In the genomic region with DNA sequence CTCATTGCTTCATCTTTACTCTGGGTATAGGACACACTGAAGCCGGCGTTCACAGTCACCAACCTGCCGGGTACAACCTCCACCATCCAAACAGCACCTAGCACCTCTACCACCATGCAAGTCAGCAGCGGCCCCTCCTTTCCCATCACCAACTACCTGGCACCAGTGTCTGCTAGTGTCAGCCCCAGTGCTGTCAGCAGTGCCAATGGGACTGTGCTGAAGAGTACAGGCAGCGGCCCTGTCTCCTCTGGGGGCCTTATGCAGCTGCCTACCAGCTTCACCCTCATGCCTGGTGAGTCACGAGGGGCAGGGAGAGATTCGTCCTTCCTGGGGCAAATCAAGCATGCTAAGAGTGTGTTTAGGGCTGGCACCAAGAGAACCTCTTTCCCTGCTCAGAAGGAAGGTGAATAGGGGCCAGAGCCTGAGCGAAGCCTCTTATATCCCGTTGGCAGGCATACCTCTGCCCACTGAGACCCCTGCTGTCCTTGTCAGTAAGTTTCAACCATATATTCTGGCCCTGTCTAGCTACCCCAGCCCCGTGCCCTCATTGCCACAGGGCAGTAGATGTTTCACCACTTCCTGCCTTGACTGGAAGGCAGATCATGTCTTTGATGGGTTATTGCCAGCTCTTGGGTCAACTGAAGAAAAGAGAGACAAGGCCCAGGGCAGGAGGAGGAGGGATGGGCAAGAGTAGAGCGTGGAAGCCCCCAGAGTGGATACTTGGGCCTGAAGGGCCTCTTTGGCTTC, we compare ENCODE assay signal across 10 cellular contexts. TPM values are rescaled to one million over a fixed set of nuclear protein-coding genes. Genes with fewer than 3 reads are reported as not detected.
DNase-seq lines count a peak whose midpoint lies in the region; ATAC-seq, FAIRE-seq and TF ChIP-seq lines count a peak whose summit lies in the region.
"Had no signal": no experiment of that assay in that cellular context is flagged by ENCODE, and none has a peak within 500 bp of the region (broad histone marks: within the 10 kb centered on the region; RNA-seq: fewer than 3 reads in every experiment).

No MANE protein-coding gene starts in this region.

- in situ Hi-C loops in mammary epithelial cell (cut with MboI; ENCODE audit: low sequenced_read_pairs in 2 of 2) = no loop called here
- in situ Hi-C loops in GM12878 (cut with MboI) = no loop called here

- no peak for TF ChIP-seq POLR2A in GM12878 (IDR thresholded peaks at IDR 0.05; ENCODE audit: low read depth, low read length)
- no peak for TF ChIP-seq POLR2A in upper lobe of left lung (IDR thresholded peaks at IDR 0.05)

- SMC1A ChIA-PET in GM12878 (lab: Charles Lee; ENCODE audit: uncharacterized antibody, unreplicated experiment) = interaction anchor here (0.6 to 2.8 kb wide), 2 partner anchors 51 to 90 kb away, joined by 3 to 8 read pairs; no protein-coding TSS in a partner anchor

- 80% methylated on average over 10 of the region's 11 CpGs for WGBS in mammary epithelial cell (ENCODE audit: low coverage, missing lambda C conversion rate)
- WGBS in GM12878 (ENCODE audit: insufficient coverage, insufficient replicate concordance, low lambda C conversion rate, missing lambda C conversion rate) = 96% methylated on average over 11 of the region's 11 CpGs
- WGBS in upper lobe of left lung, 2 donors = 83 to 95% methylated on average over 8 to 11 of the region's 11 CpGs

- no peaks in the 10 kb centered on the region for H3K27me3 Mint-ChIP-seq in MCF 10A (ENCODE audit: insufficient read depth, unreplicated experiment)
- H3K27me3 Mint-ChIP-seq in naive thymus-derived CD8-positive, alpha-beta T cell = peaks cover 0 to 2% (median 0%) of the 10 kb centered on the region in 5 donors

- ATAC-seq in GM12878 = no peak
- ATAC-seq in naive thymus-derived CD8-positive, alpha-beta T cell = no peak
- no peak for ATAC-seq in upper lobe of left lung (ENCODE audit: low FRiP score in 2 of 2)
- no peak for ATAC-seq in HG03354 (IDR thresholded peaks at IDR 0.05; ENCODE audit: poor library complexity, severe bottlenecking, unreplicated experiment)
- no peak for ATAC-seq in GM18861 (IDR thresholded peaks at IDR 0.05; ENCODE audit: unreplicated experiment)

- H3K27ac Mint-ChIP-seq in MCF 10A (ENCODE audit: low read depth, unreplicated experiment) = peak overlapping the region; percentile 83
- peak overlapping the region in 9 of 10 donors; percentile 32 to 99 (median 87) for H3K27ac Mint-ChIP-seq in naive thymus-derived CD8-positive, alpha-beta T cell

- H3K4me3 ChIP-seq in mammary epithelial cell (replicated peaks in 1 of 3; ENCODE audit: insufficient read depth in 1 of 3, low read depth in 2 of 3, low read length in 3 of 3) (no peak overlapping the region), GM12878 (no peak overlapping the region), upper lobe of left lung (no peak overlapping the region)

- TF ChIP-seq EP300 in GM12878 (IDR thresholded peaks at IDR 0.05; ENCODE audit: borderline replicate concordance in 1 of 2, control insufficient read depth in 1 of 2, low read depth in 2 of 2, low read length in 2 of 2) (no peak), upper lobe of left lung (IDR thresholded peaks at IDR 0.05) (no peak)

- H4K20me1 ChIP-seq in mammary epithelial cell (ENCODE audit: insufficient read depth, low read length) = no peaks in the 10 kb centered on the region
- peaks cover 6% of the 10 kb centered on the region; the same call in 1 of the 2 replicates for H4K20me1 ChIP-seq in GM12878 (ENCODE audit: control insufficient read depth, insufficient read depth)

- dilution Hi-C loops in mammary epithelial cell (cut with HindIII; ENCODE audit: low sequenced_read_pairs) = no loop called here

- H3K27ac ChIP-seq in mammary epithelial cell (ENCODE audit: insufficient read depth, low read depth, low read length) = no peak overlapping the region
- H3K27ac ChIP-seq in GM12878 (ENCODE audit: control insufficient read depth, insufficient read depth) = peak overlapping the region; percentile 67
- peak overlapping the region; percentile 95 to 100 (median 96) for H3K27ac ChIP-seq in upper lobe of left lung

- no peak for FAIRE-seq in GM12878 (lab: Jason Lieb, UNC)

- H3K4me1 ChIP-seq in mammary epithelial cell (ENCODE audit: insufficient read depth, low read length) (peaks cover 22% of the 10 kb centered on the region), GM12878 (ENCODE audit: control insufficient read depth, insufficient read depth, low read length) (peaks cover 26% of the 10 kb centered on the region), upper lobe of left lung (peaks cover 28 to 42% (median 32%) of the 10 kb centered on the region in 4 donors)

- H3K9me3 Mint-ChIP-seq in MCF 10A (ENCODE audit: unreplicated experiment) = no peaks in the 10 kb centered on the region
- H3K9me3 Mint-ChIP-seq in naive thymus-derived CD8-positive, alpha-beta T cell = no peaks in the 10 kb centered on the region

- peaks cover 67% of the 10 kb centered on the region for H3K36me3 Mint-ChIP-seq in MCF 10A (ENCODE audit: insufficient read depth, unreplicated experiment)
- H3K36me3 Mint-ChIP-seq in naive thymus-derived CD8-positive, alpha-beta T cell = peaks cover 0 to 46% (median 7%) of the 10 kb centered on the region in 3 donors

- H3K27me3 ChIP-seq in mammary epithelial cell (ENCODE audit: insufficient read depth, low read length) = no peaks in the 10 kb centered on the region
- H3K27me3 ChIP-seq in GM12878 (replicated peaks in 1 of 2; ENCODE audit: control insufficient read depth in 2 of 2, insufficient read depth in 2 of 2, low read length in 1 of 2) = no peaks in the 10 kb centered on the region
- H3K27me3 ChIP-seq in upper lobe of left lung = no peaks in the 10 kb centered on the region

- H3K9ac ChIP-seq in mammary epithelial cell (ENCODE audit: insufficient read depth, low read length) = no peak overlapping the region
- H3K9ac ChIP-seq in GM12878 (ENCODE audit: control insufficient read depth, insufficient read depth, low read length) = no peak overlapping the region; the same call in 1 of the 2 replicates

- no peak overlapping the region for H2AFZ ChIP-seq in mammary epithelial cell (ENCODE audit: low read depth, low read length)
- H2AFZ ChIP-seq in GM12878 (ENCODE audit: control insufficient read depth, low read depth, low read length) = no peak overlapping the region

- TF ChIP-seq RAD21 in GM12878 (IDR thresholded peaks at IDR 0.05; ENCODE audit: insufficient read depth, low read depth, low read length) = no peak

- H3K36me3 ChIP-seq in mammary epithelial cell (ENCODE audit: insufficient read depth, low read length) = peaks cover 21% of the 10 kb centered on the region
- peaks cover 30 to 36% of the 10 kb centered on the region in 2 experiments for H3K36me3 ChIP-seq in GM12878 (ENCODE audit: control insufficient read depth in 2 of 2, insufficient read depth in 2 of 2, low read length in 1 of 2)
- H3K36me3 ChIP-seq in upper lobe of left lung = peaks cover 19 to 54% (median 36%) of the 10 kb centered on the region in 4 donors

- H3K4me1 Mint-ChIP-seq in MCF 10A (ENCODE audit: insufficient read depth, unreplicated experiment) = peaks cover 25% of the 10 kb centered on the region
- peaks cover 20 to 51% (median 41%) of the 10 kb centered on the region in 4 donors for H3K4me1 Mint-ChIP-seq in naive thymus-derived CD8-positive, alpha-beta T cell

- intact Hi-C loops in MCF 10A (cut with micrococcal nuclease) (no loop called here), mammary epithelial cell (cut with micrococcal nuclease) (no loop called here), GM12878 (cut with micrococcal nuclease; ENCODE audit: unreplicated experiment) (loop anchor here (2.0 to 10.0 kb wide), 2 partner anchors 49 to 391 kb away; a partner anchor contains a TSS)

- POLR2A ChIA-PET in MCF 10A (lab: Yijun Ruan, JAX) (interaction anchor here (1.1 to 6.1 kb wide), 5 partner anchors 10 to 205 kb away, joined by 4 to 44 read pairs (median 8); a partner anchor contains a TSS), GM12878 (lab: Charles Lee) (interaction anchor here (0.7 to 2.7 kb wide), 2 partner anchors 9 to 48 kb away, joined by 3 to 26 read pairs; no protein-coding TSS in a partner anchor)
- POLR2A ChIA-PET in naive thymus-derived CD8-positive, alpha-beta T cell (lab: Charles Lee) = interaction anchor here (1.0 to 4.9 kb wide), 4 partner anchors 33 to 285 kb away, joined by 3 to 33 read pairs (median 8); a partner anchor contains a TSS

- H3K9me3 ChIP-seq in mammary epithelial cell (replicated peaks; ENCODE audit: insufficient read depth, low read length) (no peaks in the 10 kb centered on the region), GM12878 (replicated peaks; ENCODE audit: control insufficient read depth, insufficient read depth, low read length) (no peaks in the 10 kb centered on the region), upper lobe of left lung (no peaks in the 10 kb centered on the region)

- H3K79me2 ChIP-seq in mammary epithelial cell (ENCODE audit: insufficient read depth, low read length) = peaks cover 47% of the 10 kb centered on the region
- peaks cover 48% of the 10 kb centered on the region for H3K79me2 ChIP-seq in GM12878 (ENCODE audit: control insufficient read depth, insufficient read depth, low read length)

- DNase-seq in MCF 10A (ENCODE audit: unreplicated experiment) (no peak), mammary epithelial cell (no peak), GM12878 (ENCODE audit: low read depth, low spot score) (no peak), upper lobe of left lung (no peak), DMS 273 (lab: John Stamatoyannopoulos, UW; ENCODE audit: unreplicated experiment) (no peak)
- no peak for DNase-seq in naive thymus-derived CD8-positive, alpha-beta T cell
- DNase-seq: NCI-H146; NK-92 treated with Interleukin-12 subunit alpha and Interleukin-12 subunit beta, amount 100 ng/mL, for 24 hours had no signal

- TF ChIP-seq CTCF in MCF 10A (IDR thresholded peaks at IDR 0.05; ENCODE audit: unreplicated experiment) = no peak
- TF ChIP-seq CTCF in mammary epithelial cell (conservative IDR thresholded peaks at IDR 0.05 in 1 of 2, IDR thresholded peaks at IDR 0.05 in 1 of 2; ENCODE audit: extremely low read depth in 1 of 2, insufficient read depth in 1 of 2, low read depth in 1 of 2, low read length in 2 of 2) = no peak
- TF ChIP-seq CTCF in GM12878 (IDR thresholded peaks at IDR 0.05 in 2 of 3, conservative IDR thresholded peaks at IDR 0.05 in 1 of 3; ENCODE audit: control insufficient read depth in 2 of 3, extremely low read depth in 1 of 3, insufficient read depth in 1 of 3, low read depth in 3 of 3, low read length in 3 of 3) = no peak
- TF ChIP-seq CTCF in upper lobe of left lung (IDR thresholded peaks at IDR 0.05) = no peak

- BruUV-seq in MCF 10A (replicated peaks; lab: Mats Ljungman, UMichigan) (no TSS peak), mammary epithelial cell (replicated peaks; lab: Mats Ljungman, UMichigan) (no TSS peak), GM12878 (replicated peaks; lab: Mats Ljungman, UMichigan) (no TSS peak)

- H3K4me3 Mint-ChIP-seq in MCF 10A (ENCODE audit: unreplicated experiment) = no peak overlapping the region
- H3K4me3 Mint-ChIP-seq in naive thymus-derived CD8-positive, alpha-beta T cell = no peak overlapping the region

- CTCF ChIA-PET in MCF 10A (lab: Yijun Ruan, JAX) = interaction anchor here (1.2 to 1.6 kb wide), 2 partner anchors 32 to 54 kb away, joined by 4 to 6 read pairs; a partner anchor contains a TSS
- CTCF ChIA-PET in mammary epithelial cell (lab: Charles Lee; ENCODE audit: low non-redundant PET) = no interaction called here
- CTCF ChIA-PET in GM12878 (lab: Yijun Ruan, JAX) = interaction anchor here (1.0 to 2.4 kb wide), 3 partner anchors 32 to 88 kb away, joined by 3 to 9 read pairs (median 7); a partner anchor contains a TSS

- RAD21 ChIA-PET in GM12878 (lab: Charles Lee; ENCODE audit: unreplicated experiment) = no interaction called here

- no peak overlapping the region for H3K4me2 ChIP-seq in mammary epithelial cell (ENCODE audit: insufficient read depth, low read depth, low read length)
- peak overlapping the region; percentile 82 for H3K4me2 ChIP-seq in GM12878 (ENCODE audit: control insufficient read depth, insufficient read depth)

RNA-seq across cellular contexts. Expression of a gene that starts 4.8 kb away (rescaled TPM):
- total RNA-seq in MCF 10A (2022) (29.7 and 32.1 TPM in 2 replicates), mammary epithelial cell (10 to 100 TPM; 35.7 to 41.2 TPM), GM12878 (2014; rRNA removed) (30.5 and 37.3 TPM in 2 replicates), GM12878 (2014; rRNA removed; fragmentation: Illumina TruSeq; extraction: Trizol) (19.8 and 22.9 TPM in 2 replicates), GM12878 (2021) (53.4 and 56.3 TPM in 2 replicates), upper lobe of left lung (10 to 100 TPM; 25.1 to 40.6 (median 30.8) TPM)
- polyA plus RNA-seq in mammary epithelial cell (33.0 TPM), GM12878 (2011; rRNA removed) (21.9 and 41.4 TPM in 2 replicates), GM12878 (2014; fragmentation: Illumina TruSeq; extraction: Trizol) (26.8 and 33.5 TPM in 2 replicates), GM12878 (2014; fragmentation: Nextera tagmentation; extraction: Ambion mirVana) (1 to 10 TPM; 4.1 to 8.3 TPM), GM12878 (2014; rRNA removed) (48.1 and 54.3 TPM in 2 replicates), GM12878 (2016; fragmentation: Nextera tagmentation; extraction: Ambion mirVana) (1 to 10 TPM; 2.3 to 4.4 TPM)
- polyA minus RNA-seq in mammary epithelial cell = 41.3 TPM
- 10.5 and 11.4 TPM in 2 replicates for total RNA-seq in GM12878 (2013; cell fraction: nucleolus; rRNA removed)
- 19.1 TPM for polyA plus RNA-seq in GM12878 (2011; ENCODE audit: low read depth)
- polyA plus RNA-seq in GM12878 (2011; cell fraction: cytosol; rRNA removed) = 50.6 and 71.6 TPM in 2 replicates
- polyA plus RNA-seq in GM12878 (2011; cell fraction: nucleus; rRNA removed) = 51.2 and 65.0 TPM in 2 replicates
- polyA plus RNA-seq in GM12878 (2012) = 27.9 and 45.2 TPM in 2 replicates
- 47.3 and 65.9 TPM in 2 replicates for polyA minus RNA-seq in GM12878 (2011; rRNA and poly(A)+ RNA removed)
- polyA minus RNA-seq in GM12878 (2011; cell fraction: cytosol; rRNA and poly(A)+ RNA removed) = 24.1 and 27.1 TPM in 2 replicates
- polyA minus RNA-seq in GM12878 (2011; cell fraction: nucleus; rRNA and poly(A)+ RNA removed) = 10.2 and 18.4 TPM in 2 replicates
- total RNA-seq in naive thymus-derived CD8-positive, alpha-beta T cell = 10 to 100 TPM; 26.5 to 27.3 TPM
- 1 to 10 TPM; 3.9 to 6.9 (median 5.2) TPM for polyA plus RNA-seq in naive thymus-derived CD8-positive, alpha-beta T cell

RNA-seq across cellular contexts. Expression of a gene that starts 6.1 kb away (rescaled TPM):
- total RNA-seq in MCF 10A (2022) (39.6 and 42.8 TPM in 2 replicates), mammary epithelial cell (10 to 100 TPM; 25.0 to 48.2 TPM), GM12878 (2014; rRNA removed) (22.1 and 27.2 TPM in 2 replicates), GM12878 (2014; rRNA removed; fragmentation: Illumina TruSeq; extraction: Trizol) (14.2 and 16.4 TPM in 2 replicates), GM12878 (2021) (36.0 and 42.7 TPM in 2 replicates), upper lobe of left lung (100 to 1,000 TPM in 1 of 6 donors, 10 to 100 TPM in 5; 26.9 to 105 (median 47.5) TPM)
- polyA plus RNA-seq in mammary epithelial cell (24.9 TPM), GM12878 (2011; rRNA removed) (11.0 and 16.2 TPM in 2 replicates), GM12878 (2014; fragmentation: Illumina TruSeq; extraction: Trizol) (12.7 and 16.5 TPM in 2 replicates), GM12878 (2014; fragmentation: Nextera tagmentation; extraction: Ambion mirVana) (1 to 10 TPM; 1.2 to 3.9 TPM), GM12878 (2014; rRNA removed) (46.7 and 48.3 TPM in 2 replicates), GM12878 (2016; fragmentation: Nextera tagmentation; extraction: Ambion mirVana) (10 to 100 TPM; 17.8 to 19.7 TPM)
- polyA minus RNA-seq in mammary epithelial cell = 34.5 TPM
- total RNA-seq in GM12878 (2013; cell fraction: nucleolus; rRNA removed) = 104 and 120 TPM in 2 replicates
- polyA plus RNA-seq in GM12878 (2011; ENCODE audit: low read depth) = 11.5 TPM
- 16.0 and 18.4 TPM in 2 replicates for polyA plus RNA-seq in GM12878 (2011; cell fraction: cytosol; rRNA removed)
- 180 and 223 TPM in 2 replicates for polyA plus RNA-seq in GM12878 (2011; cell fraction: nucleus; rRNA removed)
- 30.6 and 31.6 TPM in 2 replicates for polyA plus RNA-seq in GM12878 (2012)
- polyA minus RNA-seq in GM12878 (2011; rRNA and poly(A)+ RNA removed) = 14.6 and 23.4 TPM in 2 replicates
- polyA minus RNA-seq in GM12878 (2011; cell fraction: cytosol; rRNA and poly(A)+ RNA removed) = 4.3 and 8.4 TPM in 2 replicates
- 25.9 and 55.6 TPM in 2 replicates for polyA minus RNA-seq in GM12878 (2011; cell fraction: nucleus; rRNA and poly(A)+ RNA removed)
- total RNA-seq in naive thymus-derived CD8-positive, alpha-beta T cell = 100 to 1,000 TPM; 101 to 110 TPM
- 10 to 100 TPM in 2 of 3 donors, 1 to 10 TPM in 1; 6.8 to 10.4 (median 10.3) TPM for polyA plus RNA-seq in naive thymus-derived CD8-positive, alpha-beta T cell

RNA-seq across cellular contexts. Expression of a gene that starts 53.4 kb away (rescaled TPM):
- 52.5 and 91.0 TPM in 2 replicates for total RNA-seq in MCF 10A (2022)
- total RNA-seq in mammary epithelial cell = 10 to 100 TPM; 55.2 to 56.9 TPM
- 112 TPM for polyA plus RNA-seq in mammary epithelial cell
- 24.8 TPM for polyA minus RNA-seq in mammary epithelial cell
- total RNA-seq in GM12878 (2013; cell fraction: nucleolus; rRNA removed) = 20.6 and 20.9 TPM in 2 replicates
- 125 and 131 TPM in 2 replicates for total RNA-seq in GM12878 (2014; rRNA removed)
- total RNA-seq in GM12878 (2014; rRNA removed; fragmentation: Illumina TruSeq; extraction: Trizol) = 29.0 and 35.0 TPM in 2 replicates
- total RNA-seq in GM12878 (2021) = 73.2 and 76.6 TPM in 2 replicates
- polyA plus RNA-seq in GM12878 (2011; ENCODE audit: low read depth) = 28.4 TPM
- polyA plus RNA-seq in GM12878 (2011; rRNA removed) = 42.9 and 62.2 TPM in 2 replicates
- polyA plus RNA-seq in GM12878 (2011; cell fraction: cytosol; rRNA removed) = 109 and 151 TPM in 2 replicates
- polyA plus RNA-seq in GM12878 (2011; cell fraction: nucleus; rRNA removed) = 56.1 and 56.3 TPM in 2 replicates
- 68.3 and 81.0 TPM in 2 replicates for polyA plus RNA-seq in GM12878 (2012)
- polyA plus RNA-seq in GM12878 (2014; fragmentation: Illumina TruSeq; extraction: Trizol) = 6.1 and 16.9 TPM in 2 replicates
- polyA plus RNA-seq in GM12878 (2014; fragmentation: Nextera tagmentation; extraction: Ambion mirVana) = 10 to 100 TPM in 1 of 2 experiments, 1 to 10 TPM in 1; 7.0 to 16.5 TPM
- 136 and 169 TPM in 2 replicates for polyA plus RNA-seq in GM12878 (2014; rRNA removed)
- 100 to 1,000 TPM; 105 to 117 TPM for polyA plus RNA-seq in GM12878 (2016; fragmentation: Nextera tagmentation; extraction: Ambion mirVana)
- polyA minus RNA-seq in GM12878 (2011; rRNA and poly(A)+ RNA removed) = 14.1 and 18.6 TPM in 2 replicates
- 7.9 and 15.9 TPM in 2 replicates for polyA minus RNA-seq in GM12878 (2011; cell fraction: cytosol; rRNA and poly(A)+ RNA removed)
- polyA minus RNA-seq in GM12878 (2011; cell fraction: nucleus; rRNA and poly(A)+ RNA removed) = 10.0 and 12.2 TPM in 2 replicates
- 10 to 100 TPM; 45.9 to 53.8 TPM for total RNA-seq in naive thymus-derived CD8-positive, alpha-beta T cell
- 100 to 1,000 TPM; 109 to 173 (median 121) TPM for polyA plus RNA-seq in naive thymus-derived CD8-positive, alpha-beta T cell
- 10 to 100 TPM; 15.7 to 63.4 (median 44.4) TPM for total RNA-seq in upper lobe of left lung
